In genomic region chr10:73773152-73773879, GRCh38 we compare ENCODE assay signal across 8 cellular contexts. TPM values are rescaled to one million over a fixed set of nuclear protein-coding genes. Genes with fewer than 3 reads are reported as not detected.
DNase-seq lines count a peak whose midpoint lies in the region; ATAC-seq, FAIRE-seq and TF ChIP-seq lines count a peak whose summit lies in the region.

No MANE protein-coding gene starts in this region.

- no peaks in the 10 kb centered on the region for H3K27me3 Mint-ChIP-seq in IgD-negative memory B cell

- TSS peak; percentile 34 for BruUV-seq in HepG2 (replicated peaks; lab: Mats Ljungman, UMichigan)

- POLR2A ChIA-PET in HepG2 (lab: Yijun Ruan, JAX), result interaction anchor here (1.1 to 3.3 kb wide), 8 partner anchors 9 to 67 kb away, joined by 3 to 31 read pairs (median 5); partner anchors contain the start of gene CHCHD1

- H3K27ac ChIP-seq in HepG2 (ENCODE audit: extremely low read length, insufficient read depth, low read length) (peak overlapping the region; percentile 77), testis (peak overlapping the region; percentile 95 to 96)

- peak overlapping the region; percentile 95 for H3K4me2 ChIP-seq in HepG2 (ENCODE audit: low read depth, low read length)

- H3K36me3 ChIP-seq in HepG2 (replicated peaks in 1 of 2; ENCODE audit: control insufficient read depth in 1 of 2, insufficient read depth in 2 of 2, low read length in 2 of 2) (peaks cover 13 to 42% of the 10 kb centered on the region in 2 experiments), testis (ENCODE audit: low read depth, missing control alignments) (no peaks in the 10 kb centered on the region)

- peak; percentile 63 for FAIRE-seq in GM12892 (lab: Jason Lieb, UNC)
- FAIRE-seq in HepG2 (lab: Jason Lieb, UNC), result no peak

- H2AFZ ChIP-seq in HepG2 (ENCODE audit: low read length), result no peak overlapping the region

- CTCF ChIA-PET in HepG2 (lab: Yijun Ruan, JAX; ENCODE audit: low intra/inter-chr PET ratio, low total read pairs), result no interaction called here

- no peak for DNase-seq in GM12892 (ENCODE audit: insufficient read length)
- DNase-seq in astrocyte of the hippocampus (ENCODE audit: low read depth, low spot score), result peak; percentile 46
- DNase-seq in HepG2 (ENCODE audit: low spot score), result no peak
- DNase-seq in testis, result no peak
- no peak for DNase-seq in Ammon's horn (ENCODE audit: low spot score)
- no peak for DNase-seq in cortex of kidney (lab: John Stamatoyannopoulos, UW)

- peaks cover 7% of the 10 kb centered on the region; the same call in 1 of the 2 replicates for H4K20me1 ChIP-seq in HepG2 (ENCODE audit: insufficient read depth, low read length)

- peak overlapping the region; percentile 90 to 99 (median 96) for H3K4me3 Mint-ChIP-seq in IgD-negative memory B cell

- no peak for TF ChIP-seq RAD21 in HepG2 (CRISPR knock-in tag; IDR thresholded peaks at IDR 0.05)

- peaks cover 39% of the 10 kb centered on the region for H3K79me2 ChIP-seq in HepG2 (ENCODE audit: insufficient read depth, low read length)

- H3K27me3 ChIP-seq in HepG2 (ENCODE audit: control insufficient read depth in 1 of 2, insufficient read depth in 2 of 2, low read length in 2 of 2) (no peaks in the 10 kb centered on the region; a peak in 1 of 5 replicates), testis (no peaks in the 10 kb centered on the region)

- peaks cover 4% of the 10 kb centered on the region for H3K36me3 Mint-ChIP-seq in IgD-negative memory B cell

- peak overlapping the region; percentile 80 for H3K9ac ChIP-seq in HepG2 (ENCODE audit: insufficient read depth, low read depth, low read length)

- TF ChIP-seq CTCF in HepG2 (CRISPR knock-in tag; IDR thresholded peaks at IDR 0.05) (no peak), testis (IDR thresholded peaks at IDR 0.05) (no peak)

- in situ Hi-C loops in HepG2 (cut with HindIII; ENCODE audit: extremely low pct_ligation_motif_present, low pct_unique_long_range_greater_than_20kb), result no loop called here

- ATAC-seq in HepG2 (peak; percentile 2; the same call in 2 of the 3 replicates), HG03378 (IDR thresholded peaks at IDR 0.05; ENCODE audit: unreplicated experiment) (no peak)

- peaks cover 37 to 41% (median 38%) of the 10 kb centered on the region in 3 donors for H3K4me1 Mint-ChIP-seq in IgD-negative memory B cell

- H3K4me1 ChIP-seq in HepG2 (ENCODE audit: insufficient read depth, low read length) (peaks cover 22% of the 10 kb centered on the region), testis (peaks cover 22% of the 10 kb centered on the region)

- no peak for TF ChIP-seq EP300 in HepG2 (IDR thresholded peaks at IDR 0.05; ENCODE audit: low read depth in 2 of 2, low read length in 2 of 2)
- TF ChIP-seq EP300 in HepG2 (CRISPR knock-in tag; IDR thresholded peaks at IDR 0.05; ENCODE audit: borderline replicate concordance), result no peak

- no peaks in the 10 kb centered on the region for H3K9me3 Mint-ChIP-seq in IgD-negative memory B cell

- no peaks in the 10 kb centered on the region for H3K9me3 ChIP-seq in HepG2 (ENCODE audit: low read length)
- H3K9me3 ChIP-seq in testis, result no peaks in the 10 kb centered on the region

- H3K4me3 ChIP-seq in HepG2 (replicated peaks in 1 of 3; ENCODE audit: insufficient read depth in 1 of 3, low read depth in 2 of 3, low read length in 3 of 3), result peak overlapping the region; percentile 68 to 84 (median 77)
- H3K4me3 ChIP-seq in testis, result peak overlapping the region; percentile 73 to 92

- TF ChIP-seq POLR2A in GM12892 (IDR thresholded peaks at IDR 0.05; ENCODE audit: low read depth, low read length) (no peak), HepG2 (IDR thresholded peaks at IDR 0.05; ENCODE audit: insufficient read depth in 1 of 2, low read depth in 2 of 2, low read length in 2 of 2) (no peak), testis (IDR thresholded peaks at IDR 0.05) (no peak)

- intact Hi-C loops in HepG2 (cut with micrococcal nuclease; ENCODE audit: unreplicated experiment) (loop anchor here (5.0 kb wide), 1 partner anchor 104 kb away; no protein-coding TSS in a partner anchor), testis (cut with DNase I; ENCODE audit: low total_unique reads) (no loop called here)

- peak overlapping the region; percentile 96 to 98 (median 96) for H3K27ac Mint-ChIP-seq in IgD-negative memory B cell

- WGBS in HepG2 (ENCODE audit: low lambda C conversion rate), result 20% methylated on average over 1 of the region's 29 CpGs
- WGBS in testis, 2 donors, result 0 to 1% methylated on average over 20 to 29 of the region's 29 CpGs

RNA-seq across cellular contexts. Expression of gene CHCHD1, which starts 8.5 kb away (rescaled TPM):
- polyA plus RNA-seq in GM12892 (2012; ENCODE audit: missing spikeins), result 68.6 TPM
- polyA plus RNA-seq in IgD-negative memory B cell, result 54.4 TPM
- 71.2 and 91.7 TPM in 2 replicates for total RNA-seq in HepG2 (2016; rRNA removed; fragmentation: Illumina TruSeq; extraction: Trizol)
- total RNA-seq in HepG2 (2016; cell fraction: cytosol; rRNA removed; fragmentation: Illumina TruSeq; extraction: Trizol; ENCODE audit: low read depth), result 16.2 and 16.7 TPM in 2 replicates
- total RNA-seq in HepG2 (2016; cell fraction: insoluble cytoplasmic fraction; rRNA removed; fragmentation: Illumina TruSeq; extraction: Trizol), result 69.8 and 94.8 TPM in 2 replicates
- 32.5 and 34.2 TPM in 2 replicates for total RNA-seq in HepG2 (2016; cell fraction: membrane; rRNA removed; fragmentation: Illumina TruSeq; extraction: Trizol)
- total RNA-seq in HepG2 (2016; cell fraction: nucleus; rRNA removed; fragmentation: Illumina TruSeq; extraction: Trizol), result 30.4 and 32.6 TPM in 2 replicates
- polyA plus RNA-seq in HepG2 (2011; rRNA removed), result 30.6 and 36.9 TPM in 2 replicates
- 35.1 and 36.6 TPM in 2 replicates for polyA plus RNA-seq in HepG2 (2011; cell fraction: cytosol; rRNA removed)
- polyA plus RNA-seq in HepG2 (2011; cell fraction: nucleus; rRNA removed), result 8.8 and 9.9 TPM in 2 replicates
- polyA plus RNA-seq in HepG2 (2012), result 40.1 and 41.3 TPM in 2 replicates
- 16.6 and 17.9 TPM in 2 replicates for polyA plus RNA-seq in HepG2 (2016; cell fraction: cytosol; fragmentation: Illumina TruSeq; extraction: Trizol; ENCODE audit: low read depth)
- 90.2 and 95.1 TPM in 2 replicates for polyA plus RNA-seq in HepG2 (2016; cell fraction: insoluble cytoplasmic fraction; fragmentation: Illumina TruSeq; extraction: Trizol; ENCODE audit: low read depth)
- polyA plus RNA-seq in HepG2 (2016; cell fraction: membrane; fragmentation: Illumina TruSeq; extraction: Trizol; ENCODE audit: low read depth), result 27.2 and 27.4 TPM in 2 replicates
- 45.9 and 52.1 TPM in 2 replicates for polyA plus RNA-seq in HepG2 (2016; cell fraction: nucleus; fragmentation: Illumina TruSeq; extraction: Trizol; ENCODE audit: insufficient read depth, low read depth)
- polyA minus RNA-seq in HepG2 (2011; rRNA and poly(A)+ RNA removed; ENCODE audit: low replicate concordance), result 5.0 and 8.3 TPM in 2 replicates
- 5.5 TPM in 2 replicates for polyA minus RNA-seq in HepG2 (2011; cell fraction: cytosol; rRNA and poly(A)+ RNA removed)
- 7.7 and 9.1 TPM in 2 replicates for polyA minus RNA-seq in HepG2 (2011; cell fraction: nucleus; rRNA and poly(A)+ RNA removed)
- total RNA-seq in testis, result 10 to 100 TPM; 27.9 to 31.3 TPM
- 37.4 TPM for polyA plus RNA-seq in testis (ENCODE audit: insufficient read depth, low read depth, low replicate concordance)

RNA-seq across cellular contexts. Expression of gene ZSWIM8, which starts 12.1 kb away (rescaled TPM):
- 38.4 TPM for polyA plus RNA-seq in GM12892 (2012; ENCODE audit: missing spikeins)
- polyA plus RNA-seq in IgD-negative memory B cell, result 15.2 TPM
- total RNA-seq in HepG2 (2016; rRNA removed; fragmentation: Illumina TruSeq; extraction: Trizol), result 21.0 and 39.9 TPM in 2 replicates
- 5.7 and 8.2 TPM in 2 replicates for total RNA-seq in HepG2 (2016; cell fraction: cytosol; rRNA removed; fragmentation: Illumina TruSeq; extraction: Trizol; ENCODE audit: low read depth)
- 13.7 and 36.6 TPM in 2 replicates for total RNA-seq in HepG2 (2016; cell fraction: insoluble cytoplasmic fraction; rRNA removed; fragmentation: Illumina TruSeq; extraction: Trizol)
- total RNA-seq in HepG2 (2016; cell fraction: membrane; rRNA removed; fragmentation: Illumina TruSeq; extraction: Trizol), result 9.3 and 11.2 TPM in 2 replicates
- 35.4 and 47.5 TPM in 2 replicates for total RNA-seq in HepG2 (2016; cell fraction: nucleus; rRNA removed; fragmentation: Illumina TruSeq; extraction: Trizol)
- 98.2 and 142 TPM in 2 replicates for polyA plus RNA-seq in HepG2 (2011; rRNA removed)
- 41.1 and 57.3 TPM in 2 replicates for polyA plus RNA-seq in HepG2 (2011; cell fraction: cytosol; rRNA removed)
- polyA plus RNA-seq in HepG2 (2011; cell fraction: nucleus; rRNA removed), result 505 and 598 TPM in 2 replicates
- 43.3 and 58.7 TPM in 2 replicates for polyA plus RNA-seq in HepG2 (2012)
- polyA plus RNA-seq in HepG2 (2016; cell fraction: cytosol; fragmentation: Illumina TruSeq; extraction: Trizol; ENCODE audit: low read depth), result 3.7 and 6.8 TPM in 2 replicates
- 21.2 and 30.3 TPM in 2 replicates for polyA plus RNA-seq in HepG2 (2016; cell fraction: insoluble cytoplasmic fraction; fragmentation: Illumina TruSeq; extraction: Trizol; ENCODE audit: low read depth)
- 6.6 and 11.5 TPM in 2 replicates for polyA plus RNA-seq in HepG2 (2016; cell fraction: membrane; fragmentation: Illumina TruSeq; extraction: Trizol; ENCODE audit: low read depth)
- polyA plus RNA-seq in HepG2 (2016; cell fraction: nucleus; fragmentation: Illumina TruSeq; extraction: Trizol; ENCODE audit: insufficient read depth, low read depth), result 118 and 128 TPM in 2 replicates
- polyA minus RNA-seq in HepG2 (2011; rRNA and poly(A)+ RNA removed; ENCODE audit: low replicate concordance), result 83.5 and 181 TPM in 2 replicates
- polyA minus RNA-seq in HepG2 (2011; cell fraction: cytosol; rRNA and poly(A)+ RNA removed), result 31.5 and 36.5 TPM in 2 replicates
- 64.2 and 73.5 TPM in 2 replicates for polyA minus RNA-seq in HepG2 (2011; cell fraction: nucleus; rRNA and poly(A)+ RNA removed)
- total RNA-seq in testis, result 100 to 1,000 TPM; 192 to 289 TPM
- polyA plus RNA-seq in testis (ENCODE audit: insufficient read depth, low read depth, low replicate concordance), result 204 TPM

RNA-seq across cellular contexts. Expression of gene SEC24C, which starts 29.1 kb away (rescaled TPM):
- polyA plus RNA-seq in GM12892 (2012; ENCODE audit: missing spikeins), result 51.4 TPM
- polyA plus RNA-seq in IgD-negative memory B cell (31.8 TPM), HepG2 (2011; rRNA removed) (66.4 and 74.3 TPM in 2 replicates), testis (ENCODE audit: insufficient read depth, low read depth, low replicate concordance) (92.4 TPM)
- total RNA-seq in HepG2 (2016; rRNA removed; fragmentation: Illumina TruSeq; extraction: Trizol) (63.1 and 66.5 TPM in 2 replicates), testis (10 to 100 TPM; 77.8 to 82.0 TPM)
- 5.7 and 6.6 TPM in 2 replicates for total RNA-seq in HepG2 (2016; cell fraction: cytosol; rRNA removed; fragmentation: Illumina TruSeq; extraction: Trizol; ENCODE audit: low read depth)
- 57.3 and 62.0 TPM in 2 replicates for total RNA-seq in HepG2 (2016; cell fraction: insoluble cytoplasmic fraction; rRNA removed; fragmentation: Illumina TruSeq; extraction: Trizol)
- 19.5 and 20.7 TPM in 2 replicates for total RNA-seq in HepG2 (2016; cell fraction: membrane; rRNA removed; fragmentation: Illumina TruSeq; extraction: Trizol)
- total RNA-seq in HepG2 (2016; cell fraction: nucleus; rRNA removed; fragmentation: Illumina TruSeq; extraction: Trizol), result 36.4 and 38.8 TPM in 2 replicates
- 40.0 and 44.0 TPM in 2 replicates for polyA plus RNA-seq in HepG2 (2011; cell fraction: cytosol; rRNA removed)
- polyA plus RNA-seq in HepG2 (2011; cell fraction: nucleus; rRNA removed), result 134 and 139 TPM in 2 replicates
- 42.2 and 45.9 TPM in 2 replicates for polyA plus RNA-seq in HepG2 (2012)
- 3.5 and 3.8 TPM in 2 replicates for polyA plus RNA-seq in HepG2 (2016; cell fraction: cytosol; fragmentation: Illumina TruSeq; extraction: Trizol; ENCODE audit: low read depth)
- polyA plus RNA-seq in HepG2 (2016; cell fraction: insoluble cytoplasmic fraction; fragmentation: Illumina TruSeq; extraction: Trizol; ENCODE audit: low read depth), result 45.3 and 53.1 TPM in 2 replicates
- 8.7 and 10.2 TPM in 2 replicates for polyA plus RNA-seq in HepG2 (2016; cell fraction: membrane; fragmentation: Illumina TruSeq; extraction: Trizol; ENCODE audit: low read depth)
- polyA plus RNA-seq in HepG2 (2016; cell fraction: nucleus; fragmentation: Illumina TruSeq; extraction: Trizol; ENCODE audit: insufficient read depth, low read depth), result 60.4 and 69.2 TPM in 2 replicates
- polyA minus RNA-seq in HepG2 (2011; rRNA and poly(A)+ RNA removed; ENCODE audit: low replicate concordance), result 140 and 157 TPM in 2 replicates
- 50.5 and 52.3 TPM in 2 replicates for polyA minus RNA-seq in HepG2 (2011; cell fraction: cytosol; rRNA and poly(A)+ RNA removed)
- polyA minus RNA-seq in HepG2 (2011; cell fraction: nucleus; rRNA and poly(A)+ RNA removed), result 40.4 and 42.8 TPM in 2 replicates

RNA-seq across cellular contexts. Expression of gene NDST2, which starts 38.1 kb away (rescaled TPM):
- 11.6 TPM for polyA plus RNA-seq in GM12892 (2012; ENCODE audit: missing spikeins)
- polyA plus RNA-seq in IgD-negative memory B cell (21.4 TPM), HepG2 (2011; rRNA removed) (25.5 and 30.1 TPM in 2 replicates), testis (ENCODE audit: insufficient read depth, low read depth, low replicate concordance) (37.2 TPM)
- total RNA-seq in HepG2 (2016; rRNA removed; fragmentation: Illumina TruSeq; extraction: Trizol) (5.6 and 10.7 TPM in 2 replicates), testis (10 to 100 TPM; 46.7 to 60.9 TPM)
- total RNA-seq in HepG2 (2016; cell fraction: cytosol; rRNA removed; fragmentation: Illumina TruSeq; extraction: Trizol; ENCODE audit: low read depth), result 16.0 and 17.7 TPM in 2 replicates
- 5.8 and 12.0 TPM in 2 replicates for total RNA-seq in HepG2 (2016; cell fraction: insoluble cytoplasmic fraction; rRNA removed; fragmentation: Illumina TruSeq; extraction: Trizol)
- 14.8 and 15.7 TPM in 2 replicates for total RNA-seq in HepG2 (2016; cell fraction: membrane; rRNA removed; fragmentation: Illumina TruSeq; extraction: Trizol)
- total RNA-seq in HepG2 (2016; cell fraction: nucleus; rRNA removed; fragmentation: Illumina TruSeq; extraction: Trizol), result 12.9 and 13.7 TPM in 2 replicates
- 15.0 and 15.4 TPM in 2 replicates for polyA plus RNA-seq in HepG2 (2011; cell fraction: cytosol; rRNA removed)
- polyA plus RNA-seq in HepG2 (2011; cell fraction: nucleus; rRNA removed), result 56.8 and 69.5 TPM in 2 replicates
- 12.6 and 13.9 TPM in 2 replicates for polyA plus RNA-seq in HepG2 (2012)
- 16.0 and 16.1 TPM in 2 replicates for polyA plus RNA-seq in HepG2 (2016; cell fraction: cytosol; fragmentation: Illumina TruSeq; extraction: Trizol; ENCODE audit: low read depth)
- polyA plus RNA-seq in HepG2 (2016; cell fraction: insoluble cytoplasmic fraction; fragmentation: Illumina TruSeq; extraction: Trizol; ENCODE audit: low read depth), result 6.2 and 6.4 TPM in 2 replicates
- polyA plus RNA-seq in HepG2 (2016; cell fraction: membrane; fragmentation: Illumina TruSeq; extraction: Trizol; ENCODE audit: low read depth), result 9.1 and 12.0 TPM in 2 replicates
- polyA plus RNA-seq in HepG2 (2016; cell fraction: nucleus; fragmentation: Illumina TruSeq; extraction: Trizol; ENCODE audit: insufficient read depth, low read depth), result 24.6 and 30.8 TPM in 2 replicates
- 20.2 and 41.2 TPM in 2 replicates for polyA minus RNA-seq in HepG2 (2011; rRNA and poly(A)+ RNA removed; ENCODE audit: low replicate concordance)
- 10.4 and 10.5 TPM in 2 replicates for polyA minus RNA-seq in HepG2 (2011; cell fraction: cytosol; rRNA and poly(A)+ RNA removed)
- polyA minus RNA-seq in HepG2 (2011; cell fraction: nucleus; rRNA and poly(A)+ RNA removed), result 55.5 and 70.7 TPM in 2 replicates
